12 cellular contexts compared by ENCODE assay signal in the genomic region with DNA sequence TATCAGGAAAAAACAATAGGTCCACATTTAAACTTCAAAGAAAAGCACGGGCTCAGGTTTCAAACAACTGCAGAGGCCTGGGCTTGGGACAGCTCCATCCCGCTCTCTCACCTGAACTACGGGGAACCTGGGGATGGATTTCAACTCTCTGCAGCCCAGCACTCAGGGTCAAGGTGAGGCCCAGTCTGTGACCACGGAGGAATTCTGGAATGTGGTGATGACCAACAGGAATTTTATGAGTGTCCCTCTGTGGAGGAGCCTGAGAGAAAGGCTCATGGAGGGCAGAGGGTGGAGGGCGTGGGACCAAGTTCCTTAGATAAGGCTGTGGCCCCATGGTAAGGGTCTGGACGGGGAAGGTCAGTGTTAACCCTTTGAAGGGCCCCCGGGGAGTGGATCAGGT.
"Had no signal": no experiment of that assay in that cellular context is flagged by ENCODE, and none has a peak within 500 bp of the region (broad histone marks: within the 10 kb centered on the region; RNA-seq: fewer than 3 reads in every experiment).

No MANE protein-coding gene starts in this region.

- H3K36me3 ChIP-seq: esophagus muscularis mucosa, heart right ventricle, pancreas, stomach, thoracic aorta had no signal

- DNase-seq: activated CD4-positive, alpha-beta memory T cell treated with anti-CD3 and anti-CD28 coated beads, Interleukin-2, amount 10 ng/mL, durations not matched to agents 7 days and 5 days; activated naive CD8-positive, alpha-beta T cell treated with anti-CD3 and anti-CD28 coated beads, Interleukin-2, amount 10 ng/mL, durations not matched to agents 7 days and 5 days; anterior cingulate cortex; foreskin fibroblast; heart right ventricle; kidney; pancreas; stimulated activated CD4-positive, alpha-beta T cell treated with anti-CD3 and anti-CD28 coated beads, Interleukin-4, amount 100 ng/mL, for 4 hours; stomach had no signal

- H3K4me3 ChIP-seq: esophagus muscularis mucosa, heart right ventricle, pancreas, skin epidermis, stomach, thoracic aorta had no signal

- H3K4me3 Mint-ChIP-seq: activated CD4-positive, alpha-beta memory T cell treated with anti-CD3 and anti-CD28 coated beads, Interleukin-2, amount 10 ng/mL, durations not matched to agents 7 days and 5 days; activated naive CD8-positive, alpha-beta T cell treated with anti-CD3 and anti-CD28 coated beads, Interleukin-2, amount 10 ng/mL, durations not matched to agents 7 days and 5 days had no signal

- H3K4me1 Mint-ChIP-seq: activated CD4-positive, alpha-beta memory T cell treated with anti-CD3 and anti-CD28 coated beads, Interleukin-2, amount 10 ng/mL, durations not matched to agents 7 days and 5 days; activated naive CD8-positive, alpha-beta T cell treated with anti-CD3 and anti-CD28 coated beads, Interleukin-2, amount 10 ng/mL, durations not matched to agents 7 days and 5 days had no signal

- H3K27me3 Mint-ChIP-seq: activated CD4-positive, alpha-beta memory T cell treated with anti-CD3 and anti-CD28 coated beads, Interleukin-2, amount 10 ng/mL, durations not matched to agents 7 days and 5 days; activated naive CD8-positive, alpha-beta T cell treated with anti-CD3 and anti-CD28 coated beads, Interleukin-2, amount 10 ng/mL, durations not matched to agents 7 days and 5 days had no signal

- H3K36me3 Mint-ChIP-seq: activated naive CD8-positive, alpha-beta T cell treated with anti-CD3 and anti-CD28 coated beads, Interleukin-2, amount 10 ng/mL, durations not matched to agents 7 days and 5 days had no signal

- H3K9me3 Mint-ChIP-seq: activated CD4-positive, alpha-beta memory T cell treated with anti-CD3 and anti-CD28 coated beads, Interleukin-2, amount 10 ng/mL, durations not matched to agents 7 days and 5 days; activated naive CD8-positive, alpha-beta T cell treated with anti-CD3 and anti-CD28 coated beads, Interleukin-2, amount 10 ng/mL, durations not matched to agents 7 days and 5 days had no signal

- H3K4me1 ChIP-seq: pancreas had no signal

- H3K27ac Mint-ChIP-seq: activated CD4-positive, alpha-beta memory T cell treated with anti-CD3 and anti-CD28 coated beads, Interleukin-2, amount 10 ng/mL, durations not matched to agents 7 days and 5 days; activated naive CD8-positive, alpha-beta T cell treated with anti-CD3 and anti-CD28 coated beads, Interleukin-2, amount 10 ng/mL, durations not matched to agents 7 days and 5 days had no signal

- H3K27me3 ChIP-seq: esophagus muscularis mucosa, pancreas, stomach had no signal

- H3K9me3 ChIP-seq: esophagus muscularis mucosa, heart right ventricle, pancreas, stomach, thoracic aorta had no signal

- H3K27ac ChIP-seq: esophagus muscularis mucosa, heart right ventricle, pancreas, skin epidermis, stomach, thoracic aorta had no signal
